In genomic region chr9:136122425-136123383, GRCh38 we compare ENCODE assay signal across 8 cellular contexts. TPM values are rescaled to one million over a fixed set of nuclear protein-coding genes. Genes with fewer than 3 reads are reported as not detected.
DNase-seq lines count a peak whose midpoint lies in the region; ATAC-seq and TF ChIP-seq lines count a peak whose summit lies in the region.

No MANE protein-coding gene starts in this region.

- H3K4me3 ChIP-seq in parathyroid adenoma (ENCODE audit: low read depth, low read length) (no peak overlapping the region), upper lobe of right lung (peak overlapping the region; percentile 8)

- TF ChIP-seq CTCF in HFFc6 (IDR thresholded peaks at IDR 0.05) (peak; percentile 97), parathyroid adenoma (IDR thresholded peaks at IDR 0.05) (peak; percentile 90), upper lobe of right lung (IDR thresholded peaks at IDR 0.05) (peak; percentile 97)

- H3K9ac ChIP-seq in parathyroid adenoma: no peak overlapping the region

- peaks cover 17% of the 10 kb centered on the region for H3K27me3 Mint-ChIP-seq in HFFc6 (ENCODE audit: insufficient read depth)

- H3K4me3 Mint-ChIP-seq in HFFc6: no peak overlapping the region

- peaks cover 5% of the 10 kb centered on the region; the same call in 1 of the 2 replicates for H3K36me3 Mint-ChIP-seq in HFFc6 (ENCODE audit: low read depth)

- H3K4me1 ChIP-seq in parathyroid adenoma (peaks cover 2% of the 10 kb centered on the region), upper lobe of right lung (peaks cover 16% of the 10 kb centered on the region)

- H3K4me2 ChIP-seq in parathyroid adenoma (ENCODE audit: low read length): no peak overlapping the region

- H3K9me3 Mint-ChIP-seq in HFFc6: peaks cover 9% of the 10 kb centered on the region

- intact Hi-C loops in upper lobe of right lung (cut with DNase I): loop anchor here (2.0 kb wide), 1 partner anchor 156 kb away; no protein-coding TSS in a partner anchor

- H3K36me3 ChIP-seq in parathyroid adenoma (ENCODE audit: control insufficient read depth, insufficient read depth, low read length) (no peaks in the 10 kb centered on the region), upper lobe of right lung (no peaks in the 10 kb centered on the region)

- peak; percentile 84 for DNase-seq in CD1c-positive myeloid dendritic cell (ENCODE audit: extremely low spot score)
- peak; percentile 24 for DNase-seq in HFFc6
- DNase-seq in SK-N-DZ (ENCODE audit: low spot score): peak; percentile 62
- peak; percentile 39 to 78 (median 64) for DNase-seq in activated naive CD4-positive, alpha-beta T cell (lab: John Stamatoyannopoulos, UW)
- DNase-seq in glomerular visceral epithelial cell (ENCODE audit: extremely low spot score): peak; percentile 59
- DNase-seq in upper lobe of right lung: peak; percentile 89

- no peaks in the 10 kb centered on the region for H3K4me1 Mint-ChIP-seq in HFFc6 (ENCODE audit: low read depth)

- peak; percentile 60 for ATAC-seq in upper lobe of right lung
- ATAC-seq in HG02981 (IDR thresholded peaks at IDR 0.05; ENCODE audit: unreplicated experiment): no peak

- H3K9me3 ChIP-seq in parathyroid adenoma (ENCODE audit: control insufficient read depth, low read length) (no peaks in the 10 kb centered on the region), upper lobe of right lung (no peaks in the 10 kb centered on the region)

- H3K27me3 ChIP-seq in parathyroid adenoma (ENCODE audit: control insufficient read depth, insufficient read depth, low read length) (no peaks in the 10 kb centered on the region), upper lobe of right lung (peaks cover 5% of the 10 kb centered on the region)

- H3K79me2 ChIP-seq in parathyroid adenoma: no peaks in the 10 kb centered on the region

- H3K27ac ChIP-seq in parathyroid adenoma (no peak overlapping the region), upper lobe of right lung (no peak overlapping the region)

- no peak overlapping the region for H3K27ac Mint-ChIP-seq in HFFc6

- peak overlapping the region; percentile 53 for H2AFZ ChIP-seq in parathyroid adenoma

RNA-seq across cellular contexts. Expression of gene TMEM250, which starts 4.0 kb away (rescaled TPM):
- total RNA-seq in HFFc6 (2021; fragmentation: NEBNext Ultra II Directional; extraction: Animal tissue kit (Norgen Biotek cat#: 25700)): 10 to 100 TPM; 31.6 to 45.4 (median 35.7) TPM
- polyA plus RNA-seq in SK-N-DZ (2014; cell fraction: cytosol; rRNA removed): 18.3 and 20.8 TPM in 2 replicates
- polyA plus RNA-seq in SK-N-DZ (2014; cell fraction: nucleus; rRNA removed): 20.0 and 24.9 TPM in 2 replicates
- 30.7 TPM for total RNA-seq in upper lobe of right lung

RNA-seq across cellular contexts. Expression of gene NACC2, which starts 27.6 kb away (rescaled TPM):
- 10 to 100 TPM; 38.2 to 46.7 (median 40.2) TPM for total RNA-seq in HFFc6 (2021; fragmentation: NEBNext Ultra II Directional; extraction: Animal tissue kit (Norgen Biotek cat#: 25700))
- polyA plus RNA-seq in SK-N-DZ (2014; cell fraction: cytosol; rRNA removed): not detected in 2 replicates
- not detected in 2 replicates for polyA plus RNA-seq in SK-N-DZ (2014; cell fraction: nucleus; rRNA removed)
- total RNA-seq in upper lobe of right lung: 33.5 TPM

Comparison
In these comparisons a context has a peak if more than half of its experiments do, and no peak if none do; other contexts are left out.
1. DNase-seq: peak in every context shown above with its lines; median percentile 89 in upper lobe of right lung; 84 in CD1c-positive myeloid dendritic cell; 64 in activated naive CD4-positive, alpha-beta T cell; 62 in SK-N-DZ; 59 in glomerular visceral epithelial cell; 24 in HFFc6.